In genomic region chr16:84116720-84117481, GRCh38 we compare ENCODE assay signal across 8 cellular contexts. TPM values are rescaled to one million over a fixed set of nuclear protein-coding genes. Genes with fewer than 3 reads are reported as not detected.
DNase-seq lines count a peak whose midpoint lies in the region; ATAC-seq, FAIRE-seq and TF ChIP-seq lines count a peak whose summit lies in the region.

TSS of gene MBTPS1 (minus strand) at chr16:84116942. CDS start at chr16:84101783, 15,159 bp downstream.

- H3K56ac ChIP-seq in H1 (replicated peaks; ENCODE audit: insufficient read length, low read depth, low read length) (peak within 1 kb of the TSS; percentile 30), mesendoderm (ENCODE audit: low read length) (peak within 1 kb of the TSS; percentile 97)

- H3K79me1 ChIP-seq in H1 (ENCODE audit: low read depth, low read length) (peaks cover 6% of the 10 kb centered on the region), mesendoderm (ENCODE audit: low read length) (no peaks in the 10 kb centered on the region)

- no peaks in the 10 kb centered on the region for H3K9me3 ChIP-seq in H1 (ENCODE audit: insufficient read depth in 2 of 2, low read depth in 1 of 2, low read length in 1 of 2)

- H4K8ac ChIP-seq in H1 (ENCODE audit: extremely low read depth, insufficient read depth, low read length) (peak within 1 kb of the TSS; percentile 81; the same call in 1 of the 2 replicates), mesendoderm (ENCODE audit: low read depth, low read length) (peak within 1 kb of the TSS; percentile 95)

- peak within 1 kb of the TSS; percentile 84 for H2AFZ ChIP-seq in H1 (ENCODE audit: low read length)

- peak; percentile 98 for FAIRE-seq in HTR-8/SVneo (lab: Jason Lieb, UNC)
- no peak for FAIRE-seq in H1 (lab: Jason Lieb, UNC)

- H4K5ac ChIP-seq in H1 (ENCODE audit: insufficient read length, low read depth, low read length): peak within 1 kb of the TSS; percentile 46
- no peak within 1 kb of the TSS for H4K5ac ChIP-seq in mesendoderm (ENCODE audit: low read length)

- peak within 1 kb of the TSS; percentile 61 for H4K91ac ChIP-seq in H1 (replicated peaks; ENCODE audit: insufficient read length, low read length)

- H3K4me3 ChIP-seq in H1 (ENCODE audit: extremely low read depth in 1 of 4, insufficient read depth in 2 of 4, low read depth in 3 of 4, low read length in 4 of 4): peak within 1 kb of the TSS; percentile 69 to 92 (median 84)
- peak within 1 kb of the TSS; percentile 96 for H3K4me3 ChIP-seq in mesendoderm (ENCODE audit: low read length)

- no peak for TF ChIP-seq EP300 in H1 (IDR thresholded peaks at IDR 0.05; ENCODE audit: borderline replicate concordance in 1 of 2, low read depth in 2 of 2, low read length in 2 of 2)

- H3K4me1 ChIP-seq in H1 (replicated peaks in 1 of 4; ENCODE audit: control insufficient read depth in 3 of 4, insufficient read depth in 4 of 4, low read length in 3 of 4) (peaks cover 0 to 2% (median 0%) of the 10 kb centered on the region in 4 experiments; a peak in 1 of 7 replicates), mesendoderm (ENCODE audit: control insufficient read depth, low read depth, low read length) (peaks cover 2% of the 10 kb centered on the region)

- peaks cover 6% of the 10 kb centered on the region for H3K23me2 ChIP-seq in H1 (ENCODE audit: low read depth, low read length)

- H3K18ac ChIP-seq in H1 (ENCODE audit: extremely low read depth, low read length): peak within 1 kb of the TSS; percentile 65; the same call in 1 of the 2 replicates
- H3K18ac ChIP-seq in mesendoderm (ENCODE audit: low read length): peak within 1 kb of the TSS; percentile 96

- H4K20me1 ChIP-seq in H1 (replicated peaks in 1 of 2; ENCODE audit: control insufficient read depth in 1 of 2, insufficient read depth in 2 of 2, low read length in 2 of 2): peaks cover 0 to 5% of the 10 kb centered on the region in 2 experiments

- no peak; a peak in 1 of 4 replicates for TF ChIP-seq CTCF in H1 (IDR thresholded peaks at IDR 0.05; ENCODE audit: control extremely low read depth in 1 of 3, insufficient read depth in 1 of 3, low read depth in 1 of 3, low read length in 3 of 3)

- H2BK120ac ChIP-seq in H1 (replicated peaks; ENCODE audit: low read depth, low read length) (peak within 1 kb of the TSS; percentile 72), mesendoderm (ENCODE audit: low read depth, low read length) (no peak within 1 kb of the TSS)

- H3K9ac ChIP-seq in H1 (replicated peaks in 1 of 4; ENCODE audit: extremely low read depth in 1 of 4, low read depth in 3 of 4, low read length in 3 of 4) (peak within 1 kb of the TSS; percentile 86 to 97 (median 90)), mesendoderm (ENCODE audit: low read length) (peak within 1 kb of the TSS; percentile 96)

- H3K4me2 ChIP-seq in H1 (ENCODE audit: insufficient read depth in 1 of 2, low read depth in 2 of 2, low read length in 2 of 2) (peak within 1 kb of the TSS; percentile 64 to 81), mesendoderm (ENCODE audit: low read length) (peak within 1 kb of the TSS; percentile 67)

- H2BK5ac ChIP-seq in H1 (ENCODE audit: low read depth, low read length): no peak within 1 kb of the TSS; the same call in 1 of the 2 replicates
- H2BK5ac ChIP-seq in mesendoderm (ENCODE audit: low read length): no peak within 1 kb of the TSS

- H3K4ac ChIP-seq in H1 (replicated peaks; ENCODE audit: insufficient read length, low read depth, low read length) (peak within 1 kb of the TSS; percentile 66), mesendoderm (ENCODE audit: low read depth, low read length) (peak within 1 kb of the TSS; percentile 82)

- DNase-seq in COLO829 (ENCODE audit: low spot score) (peak; percentile 83), HTR-8/SVneo (ENCODE audit: insufficient read length, low spot score) (peak; percentile 99), NOMO-1 treated with DMSO at 0.1 percent for 48 hours (lab: John Stamatoyannopoulos, UW; ENCODE audit: unreplicated experiment) (peak; percentile 96), H1 (ENCODE audit: low read depth in 1 of 2, low spot score in 2 of 2) (peak; percentile 91 to 99), mesendoderm (peak; percentile 99)
- peak; percentile 95 to 99 (median 97) for DNase-seq in activated CD8-positive, alpha-beta memory T cell treated with anti-CD3 and anti-CD28 coated beads for 48 hours (ENCODE audit: low read depth in 2 of 3, low spot score in 2 of 3)
- DNase-seq in stimulated activated CD8-positive, alpha-beta memory T cell treated with anti-CD3 and anti-CD28 coated beads, Interleukin-15, amount 100 ng/mL, for 1 hour (ENCODE audit: low read depth): peak; percentile 93

- H3K27ac ChIP-seq in H1 (ENCODE audit: low read depth, low read length): peak within 1 kb of the TSS; percentile 64
- H3K27ac ChIP-seq in mesendoderm (ENCODE audit: low read depth, low read length): peak within 1 kb of the TSS; percentile 83

- WGBS in H1 (ENCODE audit: extremely low coverage in 1 of 2, insufficient coverage in 1 of 2, insufficient read length in 1 of 2, insufficient replicate concordance in 2 of 2, low coverage in 1 of 2, low lambda C conversion rate in 2 of 2, missing lambda C conversion rate in 1 of 2), 2 experiments: 2% methylated on average over 70 of the region's 93 CpGs; no CpG with 5 or more reads in 1 of the 2 experiments
- no CpG with 5 or more reads among the region's 93 CpGs for WGBS in mesendoderm (ENCODE audit: extremely low coverage, insufficient coverage, low lambda C conversion rate)

- H3K14ac ChIP-seq in H1 (ENCODE audit: insufficient read length): no peak within 1 kb of the TSS

- peak; percentile 82 for ATAC-seq in GM21367 (IDR thresholded peaks at IDR 0.05; ENCODE audit: unreplicated experiment)

- H3K27me3 ChIP-seq in H1 (replicated peaks in 1 of 4; ENCODE audit: control insufficient read depth in 3 of 4, extremely low read depth in 1 of 4, insufficient read depth in 3 of 4, low read length in 3 of 4) (no peaks in the 10 kb centered on the region), mesendoderm (ENCODE audit: insufficient read depth, low read length, poor library complexity) (no peaks in the 10 kb centered on the region)

- no peak for TF ChIP-seq RAD21 in H1 (IDR thresholded peaks at IDR 0.05 in 1 of 2, conservative IDR thresholded peaks at IDR 0.05 in 1 of 2; ENCODE audit: low read depth in 2 of 2, low read length in 2 of 2)

- peak in 1 of 2 experiments; percentile 85; a peak in 2 of 3 replicates for TF ChIP-seq POLR2A in H1 (IDR thresholded peaks at IDR 0.05; ENCODE audit: control extremely low read depth in 1 of 2, low read depth in 2 of 2, low read length in 2 of 2)

- H2BK15ac ChIP-seq in H1 (ENCODE audit: low read length) (no peak within 1 kb of the TSS), mesendoderm (replicated peaks; ENCODE audit: low read depth) (no peak within 1 kb of the TSS)

- H2BK20ac ChIP-seq in H1 (ENCODE audit: low read length): no peak within 1 kb of the TSS

- peaks cover 0 to 3% (median 0%) of the 10 kb centered on the region in 4 experiments; a peak in 1 of 8 replicates for H3K36me3 ChIP-seq in H1 (ENCODE audit: control insufficient read depth in 2 of 4, insufficient read depth in 4 of 4, low read length in 3 of 4)
- H3K36me3 ChIP-seq in mesendoderm (ENCODE audit: control insufficient read depth, insufficient read depth, low read length): no peaks in the 10 kb centered on the region

- CTCF ChIA-PET in H1 (lab: Charles Lee; ENCODE audit: partially characterized antibody): interaction anchor here (0.5 to 6.0 kb wide), 18 partner anchors 10 to 1343 kb away, joined by 3 to 44 read pairs (median 3); partner anchors contain the start of gene TAF1C

- no peak within 1 kb of the TSS for H2AK5ac ChIP-seq in H1 (ENCODE audit: low read depth, low read length)
- no peak within 1 kb of the TSS for H2AK5ac ChIP-seq in mesendoderm (ENCODE audit: low read length)

- H2BK12ac ChIP-seq in H1 (ENCODE audit: low read depth, low read length): no peak within 1 kb of the TSS

- POLR2A ChIA-PET in H1 (lab: Charles Lee; ENCODE audit: partially characterized antibody): interaction anchor here (0.5 to 4.6 kb wide), 26 partner anchors 10 to 252 kb away, joined by 3 to 19 read pairs (median 4); partner anchors contain the start of genes DNAAF1, HSDL1, SLC38A8 and TAF1C

- H3K79me2 ChIP-seq in H1 (ENCODE audit: control insufficient read depth in 1 of 2, insufficient read depth in 2 of 2, low read length in 2 of 2): peaks cover 0 to 41% of the 10 kb centered on the region in 2 experiments; a peak in 3 of 4 replicates
- peaks cover 23% of the 10 kb centered on the region for H3K79me2 ChIP-seq in mesendoderm (ENCODE audit: control insufficient read depth, insufficient read depth, low read length)

- H3K23ac ChIP-seq in H1 (ENCODE audit: insufficient read length) (no peak within 1 kb of the TSS), mesendoderm (ENCODE audit: low read length) (no peak within 1 kb of the TSS)

TF ChIP-seq in H1, 55 proteins besides CTCF, POLR2A, EP300 and RAD21 (continues in another document):
- no peak for TF ChIP-seq CBX5 (IDR thresholded peaks at IDR 0.05; ENCODE audit: low read depth, low read length)
- TF ChIP-seq CEBPB (IDR thresholded peaks at IDR 0.05; ENCODE audit: low read depth, low read length): no peak
- TF ChIP-seq EZH2 (IDR thresholded peaks at IDR 0.05; ENCODE audit: low read depth, low read length, severe bottlenecking): no peak
- TF ChIP-seq TBP (IDR thresholded peaks at IDR 0.05; ENCODE audit: low read depth, low read length): peak; percentile 49
- TF ChIP-seq EGR1 (IDR thresholded peaks at IDR 0.05; ENCODE audit: borderline replicate concordance, low read depth, low read length): no peak
- no peak for TF ChIP-seq HDAC6 (IDR thresholded peaks at IDR 0.05; ENCODE audit: low read depth, low read length)
- TF ChIP-seq BACH1 (IDR thresholded peaks at IDR 0.05; ENCODE audit: low read length): no peak; the same call in 1 of the 2 replicates
- no peak for TF ChIP-seq MAFK (IDR thresholded peaks at IDR 0.05; ENCODE audit: low read depth, low read length)
- peak; percentile 65 for TF ChIP-seq ASH2L (IDR thresholded peaks at IDR 0.05; ENCODE audit: low read length)
- no peak for TF ChIP-seq SIX5 (IDR thresholded peaks at IDR 0.05; ENCODE audit: low read depth, low read length)
- 0 out of 2 replicates have a peak, but pooled peaks have one; percentile 26 for TF ChIP-seq RBBP5 (IDR thresholded peaks at IDR 0.05; ENCODE audit: borderline replicate concordance, low read depth, low read length)
- 0 out of 2 replicates have a peak, but pooled peaks have one; percentile 37 for TF ChIP-seq SP4 (IDR thresholded peaks at IDR 0.05; ENCODE audit: low read length)

RNA-seq across cellular contexts. Expression of gene MBTPS1, which starts in this region (rescaled TPM):
- total RNA-seq in H1 (2021; fragmentation: NEBNext Ultra II Directional; extraction: Animal tissue kit (Norgen Biotek cat#: 25700)): 52.0 and 53.3 TPM in 2 replicates
- polyA plus RNA-seq in H1 (2011; rRNA removed): 30.6 and 33.7 TPM in 2 replicates
- polyA plus RNA-seq in H1 (2011; cell fraction: cytosol; rRNA removed): 46.4 TPM
- 83.5 TPM for polyA plus RNA-seq in H1 (2011; cell fraction: nucleus; rRNA removed)
- 39.2 to 58.7 TPM (median 43.2 TPM) in 4 replicates for polyA plus RNA-seq in H1 (2012, experiment 1 of 2)
- polyA plus RNA-seq in H1 (2012, experiment 2 of 2): 11.1 TPM
- 55.9 TPM for polyA plus RNA-seq in H1 (2013, experiment 1 of 2)
- polyA plus RNA-seq in H1 (2013, experiment 2 of 2): 58.6 TPM
- 61.5 and 64.3 TPM in 2 replicates for polyA minus RNA-seq in H1 (2011; rRNA and poly(A)+ RNA removed)
- 61.6 TPM for polyA minus RNA-seq in H1 (2011; cell fraction: cytosol; rRNA and poly(A)+ RNA removed)
- polyA minus RNA-seq in H1 (2011; cell fraction: nucleus; rRNA and poly(A)+ RNA removed): 95.3 TPM
- polyA plus RNA-seq in mesendoderm (2013, experiment 1 of 2): 47.5 TPM
- 46.5 TPM for polyA plus RNA-seq in mesendoderm (2013, experiment 2 of 2)

Comparison
In these comparisons a context has a peak if more than half of its experiments do, and no peak if none do; other contexts are left out.
1. Peak in every context shown above with its lines: DNase-seq, ATAC-seq, H3K4me3 ChIP-seq and H3K27ac ChIP-seq.